Comparison of ENCODE assay signal across 2 cellular contexts in the genomic region with DNA sequence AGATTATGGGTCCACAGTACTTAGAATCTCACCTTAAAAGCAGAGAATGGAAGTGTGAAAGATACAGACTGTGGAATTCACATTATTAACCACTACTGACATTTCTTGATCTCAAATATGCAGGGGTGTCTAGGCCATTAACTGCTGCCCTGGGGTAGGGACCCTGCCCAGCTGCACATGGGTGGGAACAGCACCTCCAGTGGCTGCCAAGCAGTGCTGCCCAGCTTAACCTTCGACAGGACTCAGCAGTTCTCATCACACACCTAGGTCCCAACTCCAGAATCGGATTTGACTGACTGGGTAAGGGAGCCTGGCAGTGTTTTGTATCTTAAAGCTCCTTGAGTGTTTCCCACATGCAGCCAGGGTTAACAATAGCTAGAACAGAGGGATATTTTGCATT.
TF ChIP-seq lines count a peak whose summit lies in the region.

No MANE protein-coding gene starts in this region.

TF ChIP-seq in A549, 52 proteins besides CTCF, POLR2A, EP300 and RAD21 (continued from another document):
- TF ChIP-seq, protein P1, sequence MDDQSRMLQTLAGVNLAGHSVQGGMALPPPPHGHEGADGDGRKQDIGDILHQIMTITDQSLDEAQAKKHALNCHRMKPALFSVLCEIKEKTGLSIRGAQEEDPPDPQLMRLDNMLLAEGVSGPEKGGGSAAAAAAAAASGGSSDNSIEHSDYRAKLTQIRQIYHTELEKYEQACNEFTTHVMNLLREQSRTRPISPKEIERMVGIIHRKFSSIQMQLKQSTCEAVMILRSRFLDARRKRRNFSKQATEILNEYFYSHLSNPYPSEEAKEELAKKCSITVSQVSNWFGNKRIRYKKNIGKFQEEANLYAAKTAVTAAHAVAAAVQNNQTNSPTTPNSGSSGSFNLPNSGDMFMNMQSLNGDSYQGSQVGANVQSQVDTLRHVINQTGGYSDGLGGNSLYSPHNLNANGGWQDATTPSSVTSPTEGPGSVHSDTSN (IDR thresholded peaks at IDR 0.05), result no peak
- TF ChIP-seq, protein P2, sequence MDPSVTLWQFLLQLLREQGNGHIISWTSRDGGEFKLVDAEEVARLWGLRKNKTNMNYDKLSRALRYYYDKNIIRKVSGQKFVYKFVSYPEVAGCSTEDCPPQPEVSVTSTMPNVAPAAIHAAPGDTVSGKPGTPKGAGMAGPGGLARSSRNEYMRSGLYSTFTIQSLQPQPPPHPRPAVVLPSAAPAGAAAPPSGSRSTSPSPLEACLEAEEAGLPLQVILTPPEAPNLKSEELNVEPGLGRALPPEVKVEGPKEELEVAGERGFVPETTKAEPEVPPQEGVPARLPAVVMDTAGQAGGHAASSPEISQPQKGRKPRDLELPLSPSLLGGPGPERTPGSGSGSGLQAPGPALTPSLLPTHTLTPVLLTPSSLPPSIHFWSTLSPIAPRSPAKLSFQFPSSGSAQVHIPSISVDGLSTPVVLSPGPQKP (IDR thresholded peaks at IDR 0.05; ENCODE audit: low read depth, low read length), result no peak
- TF ChIP-seq, protein P3, sequence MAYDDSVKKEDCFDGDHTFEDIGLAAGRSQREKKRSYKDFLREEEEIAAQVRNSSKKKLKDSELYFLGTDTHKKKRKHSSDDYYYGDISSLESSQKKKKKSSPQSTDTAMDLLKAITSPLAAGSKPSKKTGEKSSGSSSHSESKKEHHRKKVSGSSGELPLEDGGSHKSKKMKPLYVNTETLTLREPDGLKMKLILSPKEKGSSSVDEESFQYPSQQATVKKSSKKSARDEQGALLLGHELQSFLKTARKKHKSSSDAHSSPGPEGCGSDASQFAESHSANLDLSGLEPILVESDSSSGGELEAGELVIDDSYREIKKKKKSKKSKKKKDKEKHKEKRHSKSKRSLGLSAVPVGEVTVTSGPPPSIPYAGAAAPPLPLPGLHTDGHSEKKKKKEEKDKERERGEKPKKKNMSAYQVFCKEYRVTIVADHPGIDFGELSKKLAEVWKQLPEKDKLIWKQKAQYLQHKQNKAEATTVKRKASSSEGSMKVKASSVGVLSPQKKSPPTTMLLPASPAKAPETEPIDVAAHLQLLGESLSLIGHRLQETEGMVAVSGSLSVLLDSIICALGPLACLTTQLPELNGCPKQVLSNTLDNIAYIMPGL (CRISPR knock-in tag; IDR thresholded peaks at IDR 0.05; ENCODE audit: borderline replicate concordance), result no peak
- TF ChIP-seq RNF2 (IDR thresholded peaks at IDR 0.05; ENCODE audit: borderline replicate concordance, low read depth), result no peak
- no peak for TF ChIP-seq TP53 (CRISPR knock-in tag; IDR thresholded peaks at IDR 0.05)
- TF ChIP-seq KDM5A (IDR thresholded peaks at IDR 0.05), result no peak
- no peak for TF ChIP-seq MAZ (IDR thresholded peaks at IDR 0.05; ENCODE audit: borderline replicate concordance, low read depth, low read length)
- TF ChIP-seq RARB (CRISPR knock-in tag; IDR thresholded peaks at IDR 0.05), result no peak
- no peak for TF ChIP-seq ESRRA (IDR thresholded peaks at IDR 0.05; ENCODE audit: borderline replicate concordance, low read length)
- TF ChIP-seq KDM1A (IDR thresholded peaks at IDR 0.05; ENCODE audit: low read depth), result no peak
- TF ChIP-seq, protein P4, sequence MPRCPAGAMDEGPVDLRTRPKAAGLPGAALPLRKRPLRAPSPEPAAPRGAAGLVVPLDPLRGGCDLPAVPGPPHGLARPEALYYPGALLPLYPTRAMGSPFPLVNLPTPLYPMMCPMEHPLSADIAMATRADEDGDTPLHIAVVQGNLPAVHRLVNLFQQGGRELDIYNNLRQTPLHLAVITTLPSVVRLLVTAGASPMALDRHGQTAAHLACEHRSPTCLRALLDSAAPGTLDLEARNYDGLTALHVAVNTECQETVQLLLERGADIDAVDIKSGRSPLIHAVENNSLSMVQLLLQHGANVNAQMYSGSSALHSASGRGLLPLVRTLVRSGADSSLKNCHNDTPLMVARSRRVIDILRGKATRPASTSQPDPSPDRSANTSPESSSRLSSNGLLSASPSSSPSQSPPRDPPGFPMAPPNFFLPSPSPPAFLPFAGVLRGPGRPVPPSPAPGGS (IDR thresholded peaks at IDR 0.05), result no peak
- TF ChIP-seq ZC3H11A (IDR thresholded peaks at IDR 0.05), result no peak
- TF ChIP-seq, protein P5, sequence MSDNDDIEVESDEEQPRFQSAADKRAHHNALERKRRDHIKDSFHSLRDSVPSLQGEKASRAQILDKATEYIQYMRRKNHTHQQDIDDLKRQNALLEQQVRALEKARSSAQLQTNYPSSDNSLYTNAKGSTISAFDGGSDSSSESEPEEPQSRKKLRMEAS (IDR thresholded peaks at IDR 0.05), result no peak
- no peak for TF ChIP-seq FOXS1 (CRISPR knock-in tag; IDR thresholded peaks at IDR 0.05)
- no peak for TF ChIP-seq SREBF2 (IDR thresholded peaks at IDR 0.05)
- TF ChIP-seq TFCP2L1 (CRISPR knock-in tag; IDR thresholded peaks at IDR 0.05), result no peak
- no peak for TF ChIP-seq EHMT2 (IDR thresholded peaks at IDR 0.05; ENCODE audit: low read depth)

TF ChIP-seq in WTC11, 78 proteins besides CTCF, POLR2A, EP300 and RAD21 (continued from another document):
- TF ChIP-seq, protein P6, sequence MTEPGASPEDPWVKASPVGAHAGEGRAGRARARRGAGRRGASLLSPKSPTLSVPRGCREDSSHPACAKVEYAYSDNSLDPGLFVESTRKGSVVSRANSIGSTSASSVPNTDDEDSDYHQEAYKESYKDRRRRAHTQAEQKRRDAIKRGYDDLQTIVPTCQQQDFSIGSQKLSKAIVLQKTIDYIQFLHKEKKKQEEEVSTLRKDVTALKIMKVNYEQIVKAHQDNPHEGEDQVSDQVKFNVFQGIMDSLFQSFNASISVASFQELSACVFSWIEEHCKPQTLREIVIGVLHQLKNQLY (CRISPR knock-in tag; IDR thresholded peaks at IDR 0.05), result no peak
- no peak for TF ChIP-seq TP53 (CRISPR knock-in tag; IDR thresholded peaks at IDR 0.05)
- TF ChIP-seq, protein P7, sequence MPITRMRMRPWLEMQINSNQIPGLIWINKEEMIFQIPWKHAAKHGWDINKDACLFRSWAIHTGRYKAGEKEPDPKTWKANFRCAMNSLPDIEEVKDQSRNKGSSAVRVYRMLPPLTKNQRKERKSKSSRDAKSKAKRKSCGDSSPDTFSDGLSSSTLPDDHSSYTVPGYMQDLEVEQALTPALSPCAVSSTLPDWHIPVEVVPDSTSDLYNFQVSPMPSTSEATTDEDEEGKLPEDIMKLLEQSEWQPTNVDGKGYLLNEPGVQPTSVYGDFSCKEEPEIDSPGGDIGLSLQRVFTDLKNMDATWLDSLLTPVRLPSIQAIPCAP (CRISPR knock-in tag; IDR thresholded peaks at IDR 0.05), result no peak
- TF ChIP-seq, protein P5 (CRISPR knock-in tag; IDR thresholded peaks at IDR 0.05), result no peak
- TF ChIP-seq, protein P8, sequence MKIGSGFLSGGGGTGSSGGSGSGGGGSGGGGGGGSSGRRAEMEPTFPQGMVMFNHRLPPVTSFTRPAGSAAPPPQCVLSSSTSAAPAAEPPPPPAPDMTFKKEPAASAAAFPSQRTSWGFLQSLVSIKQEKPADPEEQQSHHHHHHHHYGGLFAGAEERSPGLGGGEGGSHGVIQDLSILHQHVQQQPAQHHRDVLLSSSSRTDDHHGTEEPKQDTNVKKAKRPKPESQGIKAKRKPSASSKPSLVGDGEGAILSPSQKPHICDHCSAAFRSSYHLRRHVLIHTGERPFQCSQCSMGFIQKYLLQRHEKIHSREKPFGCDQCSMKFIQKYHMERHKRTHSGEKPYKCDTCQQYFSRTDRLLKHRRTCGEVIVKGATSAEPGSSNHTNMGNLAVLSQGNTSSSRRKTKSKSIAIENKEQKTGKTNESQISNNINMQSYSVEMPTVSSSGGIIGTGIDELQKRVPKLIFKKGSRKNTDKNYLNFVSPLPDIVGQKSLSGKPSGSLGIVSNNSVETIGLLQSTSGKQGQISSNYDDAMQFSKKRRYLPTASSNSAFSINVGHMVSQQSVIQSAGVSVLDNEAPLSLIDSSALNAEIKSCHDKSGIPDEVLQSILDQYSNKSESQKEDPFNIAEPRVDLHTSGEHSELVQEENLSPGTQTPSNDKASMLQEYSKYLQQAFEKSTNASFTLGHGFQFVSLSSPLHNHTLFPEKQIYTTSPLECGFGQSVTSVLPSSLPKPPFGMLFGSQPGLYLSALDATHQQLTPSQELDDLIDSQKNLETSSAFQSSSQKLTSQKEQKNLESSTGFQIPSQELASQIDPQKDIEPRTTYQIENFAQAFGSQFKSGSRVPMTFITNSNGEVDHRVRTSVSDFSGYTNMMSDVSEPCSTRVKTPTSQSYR (CRISPR knock-in tag; IDR thresholded peaks at IDR 0.05), result no peak
